ENCODE assay signal across 8 cellular contexts in the genomic region with DNA sequence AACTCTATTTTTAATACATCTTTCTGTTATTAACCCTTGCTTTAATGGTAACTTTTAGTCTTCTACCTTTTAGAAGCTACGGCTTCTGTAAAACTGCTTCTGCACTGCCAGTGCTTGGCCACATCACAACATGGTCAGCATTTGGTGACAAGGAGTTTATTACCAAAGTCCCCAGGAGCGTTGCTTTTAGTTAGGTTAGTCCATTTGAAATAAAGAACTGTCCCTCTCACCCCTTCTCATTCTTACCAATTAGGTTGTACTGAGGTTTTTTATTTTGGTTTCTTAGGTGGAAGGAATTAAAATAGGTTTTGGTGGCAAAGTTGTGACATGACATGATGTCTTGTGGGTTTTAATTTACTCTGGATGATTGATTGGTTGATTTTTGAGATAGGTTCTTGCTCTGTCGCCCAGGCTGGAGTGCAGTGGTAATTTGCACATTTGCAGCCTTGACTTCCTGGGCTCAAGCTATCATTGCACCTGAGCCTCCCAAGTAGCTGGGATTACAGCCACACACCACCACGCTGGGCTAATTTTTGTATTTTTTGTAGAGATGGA. TPM values are rescaled to one million over a fixed set of nuclear protein-coding genes. Genes with fewer than 3 reads are reported as not detected.
DNase-seq lines count a peak whose midpoint lies in the region; ATAC-seq, FAIRE-seq and TF ChIP-seq lines count a peak whose summit lies in the region.

No MANE protein-coding gene starts in this region.

- no peaks in the 10 kb centered on the region for H3K9me3 ChIP-seq in astrocyte (ENCODE audit: insufficient read depth, low read depth, low read length)
- H3K9me3 ChIP-seq in left lung, result no peaks in the 10 kb centered on the region

- H3K4me3 ChIP-seq in astrocyte (ENCODE audit: insufficient read depth, low read depth, low read length) (peak overlapping the region; percentile 55), left lung (peak overlapping the region; percentile 24 to 31)

- H3K36me3 ChIP-seq in astrocyte (ENCODE audit: insufficient read depth, low read length), result no peaks in the 10 kb centered on the region
- peaks cover 0 to 6% of the 10 kb centered on the region in 2 donors for H3K36me3 ChIP-seq in left lung

- peak overlapping the region; percentile 88 for H3K4me2 ChIP-seq in astrocyte (ENCODE audit: low read length)

- H3K9ac ChIP-seq in astrocyte (ENCODE audit: low read length), result peak overlapping the region; percentile 85

- ATAC-seq in left lung, result peak; percentile 10
- no peak for ATAC-seq in HG02981 (IDR thresholded peaks at IDR 0.05; ENCODE audit: unreplicated experiment)

- H3K79me2 ChIP-seq in astrocyte (ENCODE audit: insufficient read depth, low read length), result peaks cover 97% of the 10 kb centered on the region

- H3K9me3 Mint-ChIP-seq in HFFc6 (no peaks in the 10 kb centered on the region), astrocyte (ENCODE audit: unreplicated experiment) (no peaks in the 10 kb centered on the region)

- H3K4me3 Mint-ChIP-seq in HFFc6, result peak overlapping the region; percentile 85
- H3K4me3 Mint-ChIP-seq in astrocyte (ENCODE audit: unreplicated experiment), result peak overlapping the region; percentile 66

- H3K4me1 Mint-ChIP-seq in HFFc6 (ENCODE audit: low read depth) (peaks cover 59% of the 10 kb centered on the region), astrocyte (ENCODE audit: low read depth, unreplicated experiment) (peaks cover 25% of the 10 kb centered on the region)

- H2AFZ ChIP-seq in astrocyte (ENCODE audit: low read depth, low read length), result peak overlapping the region; percentile 3

- no peak for TF ChIP-seq CTCF in HFFc6 (IDR thresholded peaks at IDR 0.05)
- no peak for TF ChIP-seq CTCF in astrocyte (IDR thresholded peaks at IDR 0.05; ENCODE audit: insufficient read depth, low read depth, low read length)
- no peak for TF ChIP-seq CTCF in left lung (IDR thresholded peaks at IDR 0.05)

- intact Hi-C loops in left lung (cut with DNase I), result no loop called here

- H3K4me1 ChIP-seq in astrocyte (ENCODE audit: insufficient read depth, low read length) (peaks cover 19% of the 10 kb centered on the region), left lung (peaks cover 26 to 62% of the 10 kb centered on the region in 2 donors)

- H3K27ac Mint-ChIP-seq in HFFc6 (peak overlapping the region; percentile 92), astrocyte (ENCODE audit: unreplicated experiment) (peak overlapping the region; percentile 62)

- 0 out of 2 replicates have a peak, but pooled peaks cover 4% of the 10 kb centered on the region for H3K36me3 Mint-ChIP-seq in HFFc6 (ENCODE audit: low read depth)
- H3K36me3 Mint-ChIP-seq in astrocyte (ENCODE audit: low read depth, unreplicated experiment), result peaks cover 3% of the 10 kb centered on the region

- no peaks in the 10 kb centered on the region for H3K27me3 ChIP-seq in astrocyte (ENCODE audit: insufficient read depth, low read length)
- no peaks in the 10 kb centered on the region for H3K27me3 ChIP-seq in left lung

- peak overlapping the region; percentile 88 for H3K27ac ChIP-seq in astrocyte (ENCODE audit: low read depth, low read length)
- peak overlapping the region; percentile 90 to 92 for H3K27ac ChIP-seq in left lung
- H3K27ac ChIP-seq in temporal lobe (ENCODE audit: low read depth, low read length), result peak overlapping the region; percentile 98

- FAIRE-seq in astrocyte (lab: Jason Lieb, UNC), result no peak

- H3K27me3 Mint-ChIP-seq in HFFc6 (ENCODE audit: insufficient read depth), result no peaks in the 10 kb centered on the region
- no peaks in the 10 kb centered on the region for H3K27me3 Mint-ChIP-seq in astrocyte (ENCODE audit: low read depth, unreplicated experiment)

- H4K20me1 ChIP-seq in astrocyte (ENCODE audit: insufficient read depth, low read length), result peaks cover 44% of the 10 kb centered on the region

- DNase-seq in HFFc6, result no peak
- no peak for DNase-seq in astrocyte (ENCODE audit: low read depth)
- no peak for DNase-seq in left lung
- DNase-seq in OCI-M1 (lab: John Stamatoyannopoulos, UW), result no peak
- DNase-seq in HPDE6-E6E7 (ENCODE audit: extremely low spot score), result no peak
- DNase-seq in SKM-1 treated with dmso at 0.1 percent for 144 hours (lab: John Stamatoyannopoulos, UW; ENCODE audit: unreplicated experiment), result no peak

RNA-seq across cellular contexts. Expression of gene SPEN, which starts 39.2 kb away (rescaled TPM):
- 10 to 100 TPM; 25.7 to 30.2 (median 27.6) TPM for total RNA-seq in HFFc6 (2021; fragmentation: NEBNext Ultra II Directional; extraction: Animal tissue kit (Norgen Biotek cat#: 25700))
- total RNA-seq in astrocyte (33.2 and 35.0 TPM in 2 replicates), left lung (10 to 100 TPM; 37.2 to 54.1 TPM), temporal lobe (75.0 TPM)
